Comparison of ENCODE assay signal across 11 cellular contexts in genomic region chr9:70422371-70423043, GRCh38. TPM values are rescaled to one million over a fixed set of nuclear protein-coding genes. Genes with fewer than 3 reads are reported as not detected.
DNase-seq lines count a peak whose midpoint lies in the region; ATAC-seq and TF ChIP-seq lines count a peak whose summit lies in the region.
"Had no signal": no experiment of that assay in that cellular context is flagged by ENCODE, and none has a peak within 500 bp of the region (broad histone marks: within the 10 kb centered on the region; RNA-seq: fewer than 3 reads in every experiment).

No MANE protein-coding gene starts in this region.

- H3K36me3 ChIP-seq in muscle layer of duodenum (ENCODE audit: control insufficient read depth in 1 of 2, insufficient read depth in 2 of 2, low read length in 2 of 2), result peaks cover 0 to 11% of the 10 kb centered on the region in 2 donors
- no peaks in the 10 kb centered on the region for H3K36me3 ChIP-seq in transverse colon
- H3K36me3 ChIP-seq: colonic mucosa, SJCRH30 had no signal

- no peak for TF ChIP-seq CTCF in transverse colon (IDR thresholded peaks at IDR 0.05)

- H3K9me3 ChIP-seq in muscle layer of duodenum (ENCODE audit: control insufficient read depth in 1 of 2, low read length in 2 of 2) (no peaks in the 10 kb centered on the region), transverse colon (no peaks in the 10 kb centered on the region)
- H3K9me3 ChIP-seq: colonic mucosa, SJCRH30 had no signal

- peaks cover 49% of the 10 kb centered on the region for H3K4me1 Mint-ChIP-seq in activated naive CD4-positive, alpha-beta T cell treated with anti-CD3 and anti-CD28 coated beads, Interleukin-2, amount 50 U/mL, for 24 hours
- peaks cover 34% of the 10 kb centered on the region for H3K4me1 Mint-ChIP-seq in activated naive CD8-positive, alpha-beta T cell treated with anti-CD3 and anti-CD28 coated beads for 36 hours

- H3K27ac Mint-ChIP-seq in activated naive CD4-positive, alpha-beta T cell treated with anti-CD3 and anti-CD28 coated beads, Interleukin-2, amount 50 U/mL, for 24 hours, result peak overlapping the region; percentile 96
- H3K27ac Mint-ChIP-seq in activated naive CD8-positive, alpha-beta T cell treated with anti-CD3 and anti-CD28 coated beads for 36 hours, result peak overlapping the region; percentile 100

- no peak for TF ChIP-seq EP300 in transverse colon (IDR thresholded peaks at IDR 0.05; ENCODE audit: low read depth)

- no peak overlapping the region for H3K4me3 ChIP-seq in muscle layer of duodenum (ENCODE audit: low read depth in 1 of 2, low read length in 2 of 2)
- H3K4me3 ChIP-seq in transverse colon, result no peak overlapping the region
- H3K4me3 ChIP-seq: colonic mucosa, SJCRH30 had no signal

- WGBS in transverse colon (ENCODE audit: low coverage in 1 of 2), 2 donors, result 46 to 63% methylated on average over 6 of the region's 6 CpGs

- no peak for DNase-seq in activated naive CD4-positive, alpha-beta T cell (lab: John Stamatoyannopoulos, UW)
- no peak for DNase-seq in activated naive CD8-positive, alpha-beta T cell treated with anti-CD3 and anti-CD28 coated beads for 36 hours
- no peak for DNase-seq in transverse colon
- no peak for DNase-seq in NCI-H2081 (lab: John Stamatoyannopoulos, UW)
- DNase-seq in GOT3 (lab: John Stamatoyannopoulos, UW), result no peak
- DNase-seq: colonic mucosa; SJCRH30; stimulated activated CD4-positive, alpha-beta T cell treated with anti-CD3 and anti-CD28 coated beads, Interleukin-2, amount 100 ng/mL, for 48 hours had no signal

- H3K4me1 ChIP-seq in muscle layer of duodenum (ENCODE audit: control insufficient read depth in 1 of 2, insufficient read depth in 2 of 2, low read length in 2 of 2), result peaks cover 10% of the 10 kb centered on the region in 2 donors
- H3K4me1 ChIP-seq in transverse colon, result peaks cover 22 to 38% (median 34%) of the 10 kb centered on the region in 4 donors

- peak overlapping the region; percentile 100 for H3K27ac ChIP-seq in muscle layer of duodenum (ENCODE audit: low read length)
- peak overlapping the region; percentile 99 to 100 (median 100) for H3K27ac ChIP-seq in transverse colon
- H3K27ac ChIP-seq: SJCRH30 had no signal

- ATAC-seq in HG03135 (IDR thresholded peaks at IDR 0.05; ENCODE audit: unreplicated experiment), result no peak

- H3K4me3 Mint-ChIP-seq in activated naive CD4-positive, alpha-beta T cell treated with anti-CD3 and anti-CD28 coated beads, Interleukin-2, amount 50 U/mL, for 24 hours, result peak overlapping the region; percentile 97
- peak overlapping the region; percentile 97 for H3K4me3 Mint-ChIP-seq in activated naive CD8-positive, alpha-beta T cell treated with anti-CD3 and anti-CD28 coated beads for 36 hours

- in situ Hi-C loops in transverse colon (cut with MboI; ENCODE audit: low pct_ligation_motif_present in 1 of 4, low pct_unique_long_range_greater_than_20kb in 1 of 4, low sequenced_read_pairs in 3 of 4), result loop anchor here in 1 of 4 donors (10.0 kb wide), 1 partner anchor 62 kb away; no protein-coding TSS in a partner anchor

- no peaks in the 10 kb centered on the region for H3K27me3 ChIP-seq in muscle layer of duodenum (ENCODE audit: low read depth, low read length)
- H3K27me3 ChIP-seq in transverse colon, result no peaks in the 10 kb centered on the region
- H3K27me3 ChIP-seq: colonic mucosa had no signal

- TF ChIP-seq POLR2A in transverse colon (IDR thresholded peaks at IDR 0.05), result no peak

- H3K9me3 Mint-ChIP-seq in activated naive CD4-positive, alpha-beta T cell treated with anti-CD3 and anti-CD28 coated beads, Interleukin-2, amount 50 U/mL, for 24 hours, result no peaks in the 10 kb centered on the region
- no peaks in the 10 kb centered on the region for H3K9me3 Mint-ChIP-seq in activated naive CD8-positive, alpha-beta T cell treated with anti-CD3 and anti-CD28 coated beads for 36 hours

- H3K27me3 Mint-ChIP-seq in activated naive CD4-positive, alpha-beta T cell treated with anti-CD3 and anti-CD28 coated beads, Interleukin-2, amount 50 U/mL, for 24 hours, result no peaks in the 10 kb centered on the region
- H3K27me3 Mint-ChIP-seq in activated naive CD8-positive, alpha-beta T cell treated with anti-CD3 and anti-CD28 coated beads for 36 hours, result no peaks in the 10 kb centered on the region

- no peaks in the 10 kb centered on the region for H3K36me3 Mint-ChIP-seq in activated naive CD4-positive, alpha-beta T cell treated with anti-CD3 and anti-CD28 coated beads, Interleukin-2, amount 50 U/mL, for 24 hours
- no peaks in the 10 kb centered on the region for H3K36me3 Mint-ChIP-seq in activated naive CD8-positive, alpha-beta T cell treated with anti-CD3 and anti-CD28 coated beads for 36 hours

- intact Hi-C loops in transverse colon (cut with DNase I; ENCODE audit: low total_unique reads), result no loop called here

RNA-seq across cellular contexts. Expression of gene KLF9, which starts 8.1 kb away (rescaled TPM):
- 10 to 100 TPM; 25.4 to 25.5 TPM for total RNA-seq in activated naive CD8-positive, alpha-beta T cell treated with anti-CD3 and anti-CD28 coated beads for 36 hours
- 100 to 1,000 TPM in 1 of 4 donors, 10 to 100 TPM in 3; 60.3 to 111 (median 82.9) TPM for total RNA-seq in transverse colon
